In the genomic region with DNA sequence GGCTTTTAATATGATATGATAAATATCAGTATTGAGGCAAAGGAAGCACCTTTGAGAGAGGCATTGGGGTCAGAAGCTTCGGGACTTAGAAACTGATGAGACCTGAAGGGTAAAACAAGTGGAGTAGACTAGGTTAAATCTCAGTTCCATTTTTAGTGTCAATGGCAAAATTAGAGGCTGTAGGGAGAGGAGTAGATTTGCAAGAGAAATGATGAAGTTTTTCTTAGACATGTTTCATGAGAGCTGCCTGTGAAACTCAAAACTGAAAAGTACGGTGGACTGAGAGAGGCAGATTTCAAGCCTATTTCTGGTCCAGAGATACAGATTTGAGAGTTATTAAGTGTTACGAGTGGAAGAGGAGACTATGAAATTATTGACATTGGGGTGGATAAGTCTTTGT, we compare ENCODE assay signal across 19 cellular contexts.
"Had no signal": no experiment of that assay in that cellular context is flagged by ENCODE, and none has a peak within 500 bp of the region (broad histone marks: within the 10 kb centered on the region; RNA-seq: fewer than 3 reads in every experiment).

No MANE protein-coding gene starts in this region.

- H3K4me2 ChIP-seq: smooth muscle cell had no signal

- H3K4me1 ChIP-seq: psoas muscle, right lobe of liver had no signal

- DNase-seq: activated CD4-positive, alpha-beta T cell treated with anti-CD3 and anti-CD28 coated beads, Interleukin-2, amount 50 U/mL, for 4 hours; activated CD4-positive, CD25-positive, alpha-beta regulatory T cell treated with anti-CD3 and anti-CD28 coated beads, Interleukin-2, amount 50 U/mL, for 72 hours; activated naive CD4-positive, alpha-beta T cell treated with Interleukin-2 at 50 U/mL for 16 hours; anterior cingulate cortex; brain microvascular endothelial cell; cortex of kidney; effector CD4-positive, alpha-beta T cell; foreskin fibroblast; glutamatergic neuron; hypothalamus; mesendoderm; psoas muscle; right lobe of liver; stimulated activated naive CD8-positive, alpha-beta T cell treated with anti-CD3 and anti-CD28 coated beads, Interleukin-15, Interleukin-2, amounts not matched to agents 100 U/mL and 50 U/mL, for 24 hours; trophoblast cell had no signal

- H3K4me1 Mint-ChIP-seq: activated T-helper 17 cell treated with anti-CD3 and anti-CD28 coated beads, Interleukin-2, amount 50 U/mL, for 72 hours; central memory CD8-positive, alpha-beta T cell; nephron had no signal

- H3K4me3 Mint-ChIP-seq: activated T-helper 17 cell treated with anti-CD3 and anti-CD28 coated beads, Interleukin-2, amount 50 U/mL, for 72 hours; central memory CD8-positive, alpha-beta T cell; nephron had no signal

- H3K9me3 Mint-ChIP-seq: nephron had no signal

- H3K27me3 ChIP-seq: brain microvascular endothelial cell, right lobe of liver had no signal

- H3K27ac Mint-ChIP-seq: activated T-helper 17 cell treated with anti-CD3 and anti-CD28 coated beads, Interleukin-2, amount 50 U/mL, for 72 hours; nephron had no signal

- H3K27me3 Mint-ChIP-seq: activated T-helper 17 cell treated with anti-CD3 and anti-CD28 coated beads, Interleukin-2, amount 50 U/mL, for 72 hours; central memory CD8-positive, alpha-beta T cell had no signal

- H3K4me3 ChIP-seq: psoas muscle, right lobe of liver, smooth muscle cell had no signal

- H3K9me3 ChIP-seq: psoas muscle, right lobe of liver had no signal

- ATAC-seq: activated T-helper 17 cell treated with anti-CD3 and anti-CD28 coated beads, Interleukin-2, amount 50 U/mL, for 72 hours; psoas muscle; right lobe of liver; stimulated activated naive CD8-positive, alpha-beta T cell treated with anti-CD3 and anti-CD28 coated beads, Interleukin-15, Interleukin-2, amounts not matched to agents 100 U/mL and 50 U/mL, for 24 hours had no signal

- H3K36me3 ChIP-seq: brain microvascular endothelial cell, right lobe of liver had no signal

- H3K27ac ChIP-seq: brain microvascular endothelial cell, psoas muscle, right lobe of liver had no signal
